ENCODE assay signal across 8 cellular contexts in the genomic region with DNA sequence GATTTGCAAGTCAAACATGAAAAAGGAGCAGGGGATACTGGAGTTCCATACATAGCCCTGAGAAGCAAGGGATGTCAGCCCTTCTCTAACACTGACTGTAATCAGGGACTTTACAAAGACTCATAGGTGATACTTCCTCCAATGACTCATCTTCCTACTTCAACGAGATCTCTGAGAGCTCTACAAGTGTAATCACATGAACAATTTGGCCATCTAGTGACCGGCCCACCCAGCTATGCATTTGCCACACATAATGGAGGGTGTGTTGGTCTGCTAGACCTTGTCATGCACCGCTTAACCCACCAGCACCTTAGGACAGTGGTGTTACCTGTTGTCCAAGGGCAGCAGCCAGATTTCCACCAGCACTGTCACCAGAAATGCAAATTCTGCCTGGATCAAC.
A peak's percentile ranks its signal among the peaks of the same experiment; 100 is the strongest.
DNase-seq lines count a peak whose midpoint lies in the region; ATAC-seq and TF ChIP-seq lines count a peak whose summit lies in the region.

No MANE protein-coding gene starts in this region.

- H3K4me1 ChIP-seq in mammary epithelial cell (ENCODE audit: insufficient read depth, low read length) (peaks cover 5% of the 10 kb centered on the region), spleen (no peaks in the 10 kb centered on the region), Karpas-422 (ENCODE audit: low read length) (no peaks in the 10 kb centered on the region)

- CTCF ChIA-PET in mammary epithelial cell (lab: Charles Lee; ENCODE audit: low non-redundant PET) = interaction anchor here (0.6 to 1.0 kb wide), 2 partner anchors 13 to 294 kb away, joined by 5 read pairs; no protein-coding TSS in a partner anchor

- in situ Hi-C loops in mammary epithelial cell (cut with MboI; ENCODE audit: low sequenced_read_pairs in 2 of 2) = loop anchor here in 1 of 2 donors (25.0 kb wide), 1 partner anchor 248 kb away; no protein-coding TSS in a partner anchor

- H3K9me3 ChIP-seq in mammary epithelial cell (replicated peaks; ENCODE audit: insufficient read depth, low read length) (no peaks in the 10 kb centered on the region), spleen (no peaks in the 10 kb centered on the region), Karpas-422 (ENCODE audit: low read length) (no peaks in the 10 kb centered on the region)

- H3K9ac ChIP-seq in mammary epithelial cell (ENCODE audit: insufficient read depth, low read length) = no peak overlapping the region
- no peak overlapping the region for H3K9ac ChIP-seq in Karpas-422 (ENCODE audit: low read length)

- no peaks in the 10 kb centered on the region for H4K20me1 ChIP-seq in mammary epithelial cell (ENCODE audit: insufficient read depth, low read length)
- no peaks in the 10 kb centered on the region for H4K20me1 ChIP-seq in Karpas-422 (ENCODE audit: insufficient read depth, low read depth, low read length)

- TF ChIP-seq CTCF in mammary epithelial cell (conservative IDR thresholded peaks at IDR 0.05 in 1 of 2, IDR thresholded peaks at IDR 0.05 in 1 of 2; ENCODE audit: extremely low read depth in 1 of 2, insufficient read depth in 1 of 2, low read depth in 1 of 2, low read length in 2 of 2) = no peak
- TF ChIP-seq CTCF in spleen (IDR thresholded peaks at IDR 0.05 in 8 of 11, conservative IDR thresholded peaks at IDR 0.05 in 3 of 11) = no peak

- ATAC-seq in GM19397 (IDR thresholded peaks at IDR 0.05; ENCODE audit: unreplicated experiment) (peak; percentile 95), HG03342 (IDR thresholded peaks at IDR 0.05; ENCODE audit: unreplicated experiment) (peak; percentile 99)

- no peak overlapping the region for H3K4me3 ChIP-seq in mammary epithelial cell (replicated peaks in 1 of 3; ENCODE audit: insufficient read depth in 1 of 3, low read depth in 2 of 3, low read length in 3 of 3)
- no peak overlapping the region for H3K4me3 ChIP-seq in spleen
- no peak overlapping the region for H3K4me3 ChIP-seq in Karpas-422 (ENCODE audit: low read length)

- WGBS in mammary epithelial cell (ENCODE audit: low coverage, missing lambda C conversion rate) = 61% methylated on average over 3 of the region's 3 CpGs
- WGBS in spleen, 5 donors = 53 to 71% (median 63%) methylated on average over 3 of the region's 3 CpGs

- no peak overlapping the region for H3K4me2 ChIP-seq in mammary epithelial cell (ENCODE audit: insufficient read depth, low read depth, low read length)
- H3K4me2 ChIP-seq in Karpas-422 (ENCODE audit: low read depth, low read length, poor library complexity, severe bottlenecking) = no peak overlapping the region

- no peaks in the 10 kb centered on the region for H3K9me2 ChIP-seq in Karpas-422 (replicated peaks; ENCODE audit: insufficient read depth, low read length)

- intact Hi-C loops in mammary epithelial cell (cut with micrococcal nuclease) (no loop called here), spleen (cut with DNase I; ENCODE audit: low total_unique reads) (no loop called here)

- H3K79me2 ChIP-seq in mammary epithelial cell (ENCODE audit: insufficient read depth, low read length) (no peaks in the 10 kb centered on the region), Karpas-422 (ENCODE audit: low read length) (no peaks in the 10 kb centered on the region)

- BruUV-seq in mammary epithelial cell (replicated peaks; lab: Mats Ljungman, UMichigan) = no TSS peak

- H3K27me3 ChIP-seq in mammary epithelial cell (ENCODE audit: insufficient read depth, low read length) = no peaks in the 10 kb centered on the region
- no peaks in the 10 kb centered on the region for H3K27me3 ChIP-seq in spleen (replicated peaks in 1 of 7)
- H3K27me3 ChIP-seq in Karpas-422 (ENCODE audit: low read length) = no peaks in the 10 kb centered on the region

- DNase-seq in ELR (ENCODE audit: low read depth) (peak; percentile 87), mammary epithelial cell (peak; percentile 76), NCI-H2171 treated with DMSO at 0.1 percent for 48 hours (lab: John Stamatoyannopoulos, UW) (no peak), spleen (no peak), Karpas-422 (no peak)
- no peak for DNase-seq in stimulated activated CD4-positive, alpha-beta T cell treated with anti-CD3 and anti-CD28 coated beads, Interleukin-2, amount 100 ng/mL, for 24 hours

- peaks cover 7% of the 10 kb centered on the region for H3K36me3 ChIP-seq in mammary epithelial cell (ENCODE audit: insufficient read depth, low read length)
- peaks cover 0 to 68% (median 10%) of the 10 kb centered on the region in 6 donors for H3K36me3 ChIP-seq in spleen
- H3K36me3 ChIP-seq in Karpas-422 (ENCODE audit: insufficient read depth, low read length) = no peaks in the 10 kb centered on the region

- dilution Hi-C loops in mammary epithelial cell (cut with HindIII; ENCODE audit: low sequenced_read_pairs) = no loop called here

- H2AFZ ChIP-seq in mammary epithelial cell (ENCODE audit: low read depth, low read length) (no peak overlapping the region), Karpas-422 (ENCODE audit: low read length) (no peak overlapping the region)

- no peak for TF ChIP-seq POLR2A in spleen (IDR thresholded peaks at IDR 0.05)

- H3K27ac ChIP-seq in mammary epithelial cell (ENCODE audit: insufficient read depth, low read depth, low read length) (peak overlapping the region; percentile 31), spleen (no peak overlapping the region), Karpas-422 (ENCODE audit: low read length) (no peak overlapping the region)

Comparison
In these comparisons a context has a peak if more than half of its experiments do, and no peak if none do; other contexts are left out.
1. DNase-seq: peak in ELR (single experiment) and mammary epithelial cell (single experiment); none in NCI-H2171 treated with DMSO at 0.1 percent for 48 hours (single experiment), stimulated activated CD4-positive, alpha-beta T cell treated with anti-CD3 and anti-CD28 coated beads, Interleukin-2, amount 100 ng/mL, for 24 hours (0 of 2), spleen (single experiment) and Karpas-422 (single experiment).